Comparison of ENCODE assay signal across 8 cellular contexts in genomic region chr15:50764331-50765201, GRCh38. TPM values are rescaled to one million over a fixed set of nuclear protein-coding genes. Genes with fewer than 3 reads are reported as not detected.
DNase-seq lines count a peak whose midpoint lies in the region; ATAC-seq and TF ChIP-seq lines count a peak whose summit lies in the region.

No MANE protein-coding gene starts in this region.

- no peak overlapping the region for H4K91ac ChIP-seq in H9 (ENCODE audit: insufficient read length, low read depth, low read length)

- no peak overlapping the region for H2BK15ac ChIP-seq in H9 (ENCODE audit: low read depth, low read length)

- no CpG with 5 or more reads among the region's 16 CpGs for WGBS in H9 (ENCODE audit: extremely low coverage, insufficient read length, low lambda C conversion rate)
- WGBS in thyroid gland, 2 donors, result 3 to 6% methylated on average over 16 of the region's 16 CpGs

- no peak overlapping the region for H3K23ac ChIP-seq in H9 (ENCODE audit: insufficient read length, low read depth, low read length)

- ATAC-seq in HG03469 (IDR thresholded peaks at IDR 0.05; ENCODE audit: unreplicated experiment), result no peak

- peaks cover 17 to 21% of the 10 kb centered on the region in 2 experiments for H3K4me1 Mint-ChIP-seq in H9
- peaks cover 24% of the 10 kb centered on the region for H3K4me1 Mint-ChIP-seq in mesothelial cell of epicardium

- H3K4ac ChIP-seq in H9 (ENCODE audit: low read depth, low read length), result no peak overlapping the region

- H3K27ac ChIP-seq in H9 (ENCODE audit: insufficient read length, low read depth, low read length), result no peak overlapping the region
- peak overlapping the region; percentile 93 for H3K27ac ChIP-seq in SJSA1
- H3K27ac ChIP-seq in thyroid gland, result peak overlapping the region; percentile 90 to 94 (median 91)

- peak overlapping the region; percentile 84 for H3K4me3 ChIP-seq in SJSA1
- peak overlapping the region; percentile 27 to 89 (median 73) for H3K4me3 ChIP-seq in thyroid gland (replicated peaks in 1 of 3)

- H3K23me2 ChIP-seq in H9 (ENCODE audit: insufficient read length, low read depth, low read length, poor library complexity, severe bottlenecking), result peaks cover 7% of the 10 kb centered on the region

- no peak overlapping the region for H4K5ac ChIP-seq in H9 (ENCODE audit: insufficient read length, low read depth, low read length)

- peak; percentile 42 for DNase-seq in G401 (ENCODE audit: low spot score)
- DNase-seq in H9, result no peak
- DNase-seq in SJSA1 (ENCODE audit: low read depth in 1 of 2, low spot score in 2 of 2), result no peak
- peak; percentile 33 for DNase-seq in dermis blood vessel endothelial cell
- no peak for DNase-seq in mesothelial cell of epicardium (ENCODE audit: low spot score in 2 of 2, unreplicated experiment in 2 of 2)
- DNase-seq in thyroid gland, result no peak
- DNase-seq in ecto neural progenitor cell (ENCODE audit: low spot score), result no peak

- H3T11ph ChIP-seq in H9 (ENCODE audit: low read length), result no peak overlapping the region

- TF ChIP-seq CTCF in H9 (conservative IDR thresholded peaks at IDR 0.05) (no peak), mesothelial cell of epicardium (IDR thresholded peaks at IDR 0.05; ENCODE audit: unreplicated experiment) (no peak), thyroid gland (IDR thresholded peaks at IDR 0.05) (no peak)

- H2AFZ ChIP-seq in H9 (ENCODE audit: low read length), result peak overlapping the region; percentile 43

- H3K9ac ChIP-seq in H9 (ENCODE audit: extremely low read depth, insufficient read length, low read length), result peak overlapping the region; percentile 63

- no peak overlapping the region for H2BK5ac ChIP-seq in H9 (ENCODE audit: insufficient read length, low read length)

- H3K36me3 Mint-ChIP-seq in H9 (ENCODE audit: insufficient read depth in 1 of 3, low read depth in 3 of 3), result peaks cover 0 to 5% (median 0%) of the 10 kb centered on the region in 3 experiments; a peak in 1 of 7 replicates
- peaks cover 2% of the 10 kb centered on the region for H3K36me3 Mint-ChIP-seq in mesothelial cell of epicardium

- H3K79me1 ChIP-seq in H9 (ENCODE audit: insufficient read depth, low read depth, low read length, poor library complexity, severe bottlenecking), result peaks cover 4% of the 10 kb centered on the region

- H3K27me3 ChIP-seq in H9 (ENCODE audit: insufficient read depth, low read length) (no peaks in the 10 kb centered on the region), SJSA1 (replicated peaks) (no peaks in the 10 kb centered on the region), thyroid gland (no peaks in the 10 kb centered on the region)

- no peak overlapping the region for H3K18ac ChIP-seq in H9 (ENCODE audit: insufficient read length, low read depth, low read length)

- H3K4me3 Mint-ChIP-seq in H9 (peak overlapping the region; percentile 89 to 94), mesothelial cell of epicardium (peak overlapping the region; percentile 89)

- no peak overlapping the region for H3K14ac ChIP-seq in H9 (ENCODE audit: insufficient read depth, low read length)

- H3K27ac Mint-ChIP-seq in H9 (peak overlapping the region; percentile 69 to 94 (median 94); a peak in 6 of 7 replicates), mesothelial cell of epicardium (peak overlapping the region; percentile 93)

- H3K79me2 ChIP-seq in H9 (ENCODE audit: insufficient read depth, low read length), result peaks cover 3% of the 10 kb centered on the region; the same call in 1 of the 2 replicates

- H3K9me3 Mint-ChIP-seq in H9 (no peaks in the 10 kb centered on the region), mesothelial cell of epicardium (no peaks in the 10 kb centered on the region)

- H2AK5ac ChIP-seq in H9 (ENCODE audit: insufficient read length, low read length), result no peak overlapping the region

- H3K36me3 ChIP-seq in SJSA1 (no peaks in the 10 kb centered on the region), thyroid gland (no peaks in the 10 kb centered on the region)

- no peaks in the 10 kb centered on the region for H4K20me1 ChIP-seq in H9 (ENCODE audit: control insufficient read depth, insufficient read depth, insufficient read length)

- no peak overlapping the region for H3K56ac ChIP-seq in H9 (ENCODE audit: insufficient read length, low read depth, low read length)

- no peak overlapping the region for H2BK12ac ChIP-seq in H9 (ENCODE audit: insufficient read length, low read depth, low read length)

- H3K27me3 Mint-ChIP-seq in H9 (ENCODE audit: low read depth) (peaks cover 5% of the 10 kb centered on the region; the same call in 1 of the 2 replicates), mesothelial cell of epicardium (ENCODE audit: low read depth) (no peaks in the 10 kb centered on the region)

- no peak overlapping the region for H2BK20ac ChIP-seq in H9 (ENCODE audit: low read depth, low read length, poor library complexity, severe bottlenecking)

- TF ChIP-seq POLR2A in thyroid gland (IDR thresholded peaks at IDR 0.05), result no peak

- H3K4me1 ChIP-seq in H9 (ENCODE audit: insufficient read depth, low read length) (no peaks in the 10 kb centered on the region), SJSA1 (replicated peaks) (peaks cover 4% of the 10 kb centered on the region), thyroid gland (peaks cover 12% of the 10 kb centered on the region in 2 donors)

- no peak overlapping the region for H4K8ac ChIP-seq in H9 (replicated peaks; ENCODE audit: insufficient read length, low read depth, low read length)

- peak overlapping the region; percentile 94 for H3K4me2 ChIP-seq in H9 (ENCODE audit: insufficient read depth, insufficient read length, low read length)

- intact Hi-C loops in thyroid gland (cut with DNase I), result loop anchor here (10.0 kb wide), 1 partner anchor 140 kb away; the partner anchor contains the start of gene AP4E1

- in situ Hi-C loops in G401 (cut with HindIII; ENCODE audit: low sequenced_read_pairs), result no loop called here

- H3K9me3 ChIP-seq in H9 (ENCODE audit: control insufficient read depth, low read depth, low read length), result no peaks in the 10 kb centered on the region
- H3K9me3 ChIP-seq in SJSA1 (replicated peaks), result no peaks in the 10 kb centered on the region
- no peaks in the 10 kb centered on the region for H3K9me3 ChIP-seq in thyroid gland

- no peak overlapping the region for H2BK120ac ChIP-seq in H9 (ENCODE audit: low read depth, low read length, poor library complexity, severe bottlenecking)

RNA-seq across cellular contexts. Expression of gene SPPL2A, which starts 0.9 kb away (rescaled TPM):
- total RNA-seq in G401 (2014; rRNA removed; shearing (Covaris generic)), result 50.6 and 67.8 TPM in 2 replicates
- 64.4 and 68.7 TPM in 2 replicates for total RNA-seq in H9 (2021)
- total RNA-seq in SJSA1 (2014; rRNA removed; shearing (Covaris generic)), result 179 and 284 TPM in 2 replicates
- 114 and 173 TPM in 2 replicates for total RNA-seq in dermis blood vessel endothelial cell
- 53.7 to 58.9 TPM (median 56.4 TPM) in 3 replicates for total RNA-seq in mesothelial cell of epicardium
- total RNA-seq in thyroid gland, result 100 to 1,000 TPM; 174 to 468 (median 256) TPM

Comparison
In these comparisons a context has a peak if more than half of its experiments do, and no peak if none do; other contexts are left out.
1. DNase-seq: peak in G401 (single experiment) and dermis blood vessel endothelial cell (single experiment); none in H9 (single experiment), SJSA1 (0 of 2), mesothelial cell of epicardium (0 of 2), thyroid gland (0 of 2) and ecto neural progenitor cell (single experiment).